ENCODE assay signal across 16 cellular contexts in the genomic region with DNA sequence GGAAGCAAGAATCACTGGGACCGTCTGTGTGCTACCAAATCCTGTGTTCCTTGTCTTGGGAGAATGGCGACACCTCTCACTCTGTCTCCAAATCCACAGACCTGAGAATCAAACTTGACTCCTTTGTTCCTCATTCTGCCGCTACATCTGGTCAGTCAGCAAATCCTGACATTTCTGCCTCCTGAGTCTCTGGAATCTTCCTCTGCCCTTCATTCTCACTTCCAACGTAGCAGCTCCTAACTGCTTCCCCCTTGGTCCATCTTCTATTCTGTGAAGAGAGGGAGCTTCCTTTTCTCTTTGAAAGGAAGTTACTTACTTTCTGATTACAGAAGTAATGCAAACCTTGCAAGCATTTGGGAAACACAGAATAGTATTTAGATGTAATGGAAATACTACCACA. TPM values are rescaled to one million over a fixed set of nuclear protein-coding genes. Genes with fewer than 3 reads are reported as not detected.
DNase-seq lines count a peak whose midpoint lies in the region; ATAC-seq and TF ChIP-seq lines count a peak whose summit lies in the region.
"Had no signal": no experiment of that assay in that cellular context is flagged by ENCODE, and none has a peak within 500 bp of the region (broad histone marks: within the 10 kb centered on the region; RNA-seq: fewer than 3 reads in every experiment).

No MANE protein-coding gene starts in this region.

- H3K36me3 Mint-ChIP-seq in T-helper 2 cell treated with Interferon-gamma antibody and Interleukin-4, amounts not matched to agents 5 μg/mL and 100 μg/mL, for 36 hours (ENCODE audit: low read depth), result peaks cover 53% of the 10 kb centered on the region

- no peak for DNase-seq in T-helper 2 cell treated with Interferon-gamma antibody and Interleukin-4, amounts not matched to agents 5 μg/mL and 100 μg/mL, for 36 hours (ENCODE audit: low spot score)
- DNase-seq in T-helper 2 cell, result no peak
- no peak for DNase-seq in Peyer's patch
- DNase-seq in esophagus squamous epithelium (lab: John Stamatoyannopoulos, UW), result no peak
- peak; percentile 16 for DNase-seq in stimulated activated CD8-positive, alpha-beta memory T cell treated with anti-CD3 and anti-CD28 coated beads, Interleukin-4, amount 100 ng/mL, for 48 hours
- DNase-seq in substantia nigra (lab: John Stamatoyannopoulos, UW), result no peak
- no peak for DNase-seq in GM10248 (ENCODE audit: extremely low spot score)
- DNase-seq: erythroblast, glutamatergic neuron, midbrain, NCI-H446 treated with DMSO at 0.1 percent for 48 hours, pancreas had no signal

- TF ChIP-seq POLR2A in Peyer's patch (IDR thresholded peaks at IDR 0.05), result no peak
- TF ChIP-seq POLR2A in esophagus squamous epithelium (IDR thresholded peaks at IDR 0.05), result no peak

- H3K9me3 Mint-ChIP-seq in T-helper 2 cell treated with Interferon-gamma antibody and Interleukin-4, amounts not matched to agents 5 μg/mL and 100 μg/mL, for 36 hours, result no peaks in the 10 kb centered on the region

- intact Hi-C loops in esophagus squamous epithelium (cut with DNase I), result no loop called here

- CTCF ChIA-PET in GM10248 (lab: Yijun Ruan, JAX), result interaction anchor here (1.0 to 3.9 kb wide), 3 partner anchors 27 to 466 kb away, joined by 3 to 18 read pairs (median 4); no protein-coding TSS in a partner anchor

- H3K27ac ChIP-seq in Peyer's patch (peak overlapping the region; percentile 68 to 79 (median 74)), esophagus squamous epithelium (peak overlapping the region in 3 of 4 donors; percentile 57 to 76 (median 66)), substantia nigra (ENCODE audit: low read depth, low read length, poor library complexity, severe bottlenecking) (no peak overlapping the region)
- H3K27ac ChIP-seq: colonic mucosa, pancreas, SK-N-MC had no signal

- 73 to 90% methylated on average over 4 of the region's 4 CpGs for WGBS in esophagus squamous epithelium, 2 donors

- H3K36me3 ChIP-seq in Peyer's patch, result no peaks in the 10 kb centered on the region
- H3K36me3 ChIP-seq in esophagus squamous epithelium, result no peaks in the 10 kb centered on the region
- H3K36me3 ChIP-seq: colonic mucosa, pancreas had no signal

- H3K4me1 Mint-ChIP-seq in T-helper 2 cell treated with Interferon-gamma antibody and Interleukin-4, amounts not matched to agents 5 μg/mL and 100 μg/mL, for 36 hours (ENCODE audit: low read depth), result peaks cover 49% of the 10 kb centered on the region

- TF ChIP-seq CTCF in Peyer's patch (IDR thresholded peaks at IDR 0.05), result no peak
- TF ChIP-seq CTCF in esophagus squamous epithelium (IDR thresholded peaks at IDR 0.05), result no peak
- no peak for TF ChIP-seq CTCF in GM10248 (IDR thresholded peaks at IDR 0.05; ENCODE audit: control extremely low read depth, extremely low read depth, low read depth, missing control alignments)

- H3K27me3 Mint-ChIP-seq in T-helper 2 cell treated with Interferon-gamma antibody and Interleukin-4, amounts not matched to agents 5 μg/mL and 100 μg/mL, for 36 hours (ENCODE audit: low read depth), result no peaks in the 10 kb centered on the region

- peak overlapping the region; percentile 94 for H3K27ac Mint-ChIP-seq in T-helper 2 cell treated with Interferon-gamma antibody and Interleukin-4, amounts not matched to agents 5 μg/mL and 100 μg/mL, for 36 hours

- H3K4me1 ChIP-seq in Peyer's patch (peaks cover 0 to 14% (median 2%) of the 10 kb centered on the region in 4 donors), esophagus squamous epithelium (peaks cover 0 to 43% (median 14%) of the 10 kb centered on the region in 3 donors)
- H3K4me1 ChIP-seq: colonic mucosa, pancreas had no signal

- H3K27me3 ChIP-seq in Peyer's patch (no peaks in the 10 kb centered on the region), esophagus squamous epithelium (no peaks in the 10 kb centered on the region)
- H3K27me3 ChIP-seq: colonic mucosa, pancreas had no signal

- H3K4me3 ChIP-seq in Peyer's patch, result no peak overlapping the region
- no peak overlapping the region for H3K4me3 ChIP-seq in esophagus squamous epithelium
- H3K4me3 ChIP-seq: colonic mucosa, K562, pancreas, SK-N-MC had no signal

- peak overlapping the region; percentile 67 for H3K4me3 Mint-ChIP-seq in T-helper 2 cell treated with Interferon-gamma antibody and Interleukin-4, amounts not matched to agents 5 μg/mL and 100 μg/mL, for 36 hours

- H3K9me3 ChIP-seq in Peyer's patch (no peaks in the 10 kb centered on the region), esophagus squamous epithelium (no peaks in the 10 kb centered on the region)
- H3K9me3 ChIP-seq: colonic mucosa, pancreas had no signal

- POLR2A ChIA-PET in GM10248 (lab: Yijun Ruan, JAX), result no interaction called here

- no peak for ATAC-seq in GM18909 (IDR thresholded peaks at IDR 0.05; ENCODE audit: poor library complexity, unreplicated experiment)
- ATAC-seq: K562 had no signal

RNA-seq across cellular contexts. Expression of a gene that starts 37.7 kb away (rescaled TPM):
- total RNA-seq in Peyer's patch, result 10 to 100 TPM in 3 of 4 donors, 1 to 10 TPM in 1; 4.8 to 23.1 (median 11.3) TPM
- 1 to 10 TPM; 1.6 to 8.0 (median 3.0) TPM for total RNA-seq in esophagus squamous epithelium

RNA-seq across cellular contexts. Expression of a gene that starts 43.0 kb away (rescaled TPM):
- total RNA-seq in Peyer's patch, result 100 to 1,000 TPM in 3 of 4 donors, 10 to 100 TPM in 1; 93.8 to 190 (median 146) TPM
- total RNA-seq in esophagus squamous epithelium, result 100 to 1,000 TPM in 1 of 4 donors, 10 to 100 TPM in 3; 78.7 to 107 (median 87.4) TPM
